16 cellular contexts compared by ENCODE assay signal in genomic region chr9:109016132-109016531, GRCh38.
"Had no signal": no experiment of that assay in that cellular context is flagged by ENCODE, and none has a peak within 500 bp of the region (broad histone marks: within the 10 kb centered on the region; RNA-seq: fewer than 3 reads in every experiment).

No MANE protein-coding gene starts in this region.

- H3K27me3 ChIP-seq: right lobe of liver, spleen, testis had no signal

- H3K9me3 Mint-ChIP-seq: activated B cell treated with CpG ODN at 0.5 μM for 24 hours; activated CD4-positive, alpha-beta T cell treated with anti-CD3 and anti-CD28 coated beads, Interleukin-2, amount 10 ng/mL, durations not matched to agents 24 days and 14 days; activated T-helper 2 cell treated with anti-CD3 and anti-CD28 coated beads, Interferon-gamma antibody, Interleukin-2, Interleukin-4, amounts not matched to agents 10 μg/mL and 5 μg/mL and 100 μg/mL, durations not matched to agents 14 hours and 24 hours and 36 hours; endodermal cell; stimulated activated naive CD8-positive, alpha-beta T cell treated with anti-CD3 and anti-CD28 coated beads, Interleukin-15, Interleukin-2, amounts not matched to agents 100 ng/mL and 50 ng/mL, for 24 hours; T-helper 1 cell treated with Interleukin-12 subunit alpha and Interleukin-12 subunit beta and Interleukin-4 antibody, amounts not matched to agents 30 μg/mL and 1 μg/mL, for 36 hours had no signal

- H3K27me3 Mint-ChIP-seq: activated B cell treated with CpG ODN at 0.5 μM for 24 hours; stimulated activated naive CD8-positive, alpha-beta T cell treated with anti-CD3 and anti-CD28 coated beads, Interleukin-15, Interleukin-2, amounts not matched to agents 100 ng/mL and 50 ng/mL, for 24 hours had no signal

- DNase-seq: activated B cell treated with CpG ODN at 0.5 μM for 24 hours; activated CD4-positive, alpha-beta T cell treated with anti-CD3 and anti-CD28 coated beads, Interleukin-2, amount 10 ng/mL, durations not matched to agents 24 days and 14 days; activated CD8-positive, alpha-beta memory T cell treated with anti-CD3 and anti-CD28 coated beads for 24 hours; activated naive CD4-positive, alpha-beta T cell treated with anti-CD3 and anti-CD28 coated beads, Interleukin-2, amount 50 U/mL, for 16 hours; amygdala; endodermal cell; left ventricle myocardium inferior; mesendoderm; posterior cingulate gyrus; right lobe of liver; SK-N-SH; spleen; testis had no signal

- H3K9ac ChIP-seq: SK-N-SH had no signal

- ATAC-seq: right lobe of liver had no signal

- H3K4me3 Mint-ChIP-seq: activated B cell treated with CpG ODN at 0.5 μM for 24 hours; activated CD4-positive, alpha-beta T cell treated with anti-CD3 and anti-CD28 coated beads, Interleukin-2, amount 10 ng/mL, durations not matched to agents 24 days and 14 days; endodermal cell; stimulated activated naive CD8-positive, alpha-beta T cell treated with anti-CD3 and anti-CD28 coated beads, Interleukin-15, Interleukin-2, amounts not matched to agents 100 ng/mL and 50 ng/mL, for 24 hours; T-helper 1 cell treated with Interleukin-12 subunit alpha and Interleukin-12 subunit beta and Interleukin-4 antibody, amounts not matched to agents 30 μg/mL and 1 μg/mL, for 36 hours had no signal

- H3K4me2 ChIP-seq: SK-N-SH had no signal

- H3K9me3 ChIP-seq: left ventricle myocardium inferior, right lobe of liver, SK-N-SH, spleen, testis had no signal

- H3K27ac ChIP-seq: spleen, testis had no signal

- H3K4me3 ChIP-seq: left ventricle myocardium inferior, right lobe of liver, spleen, testis had no signal

- H3K27ac Mint-ChIP-seq: activated B cell treated with CpG ODN at 0.5 μM for 24 hours; activated CD4-positive, alpha-beta T cell treated with anti-CD3 and anti-CD28 coated beads, Interleukin-2, amount 10 ng/mL, durations not matched to agents 24 days and 14 days; activated T-helper 2 cell treated with anti-CD3 and anti-CD28 coated beads, Interferon-gamma antibody, Interleukin-2, Interleukin-4, amounts not matched to agents 10 μg/mL and 5 μg/mL and 100 μg/mL, durations not matched to agents 14 hours and 24 hours and 36 hours; endodermal cell; stimulated activated naive CD8-positive, alpha-beta T cell treated with anti-CD3 and anti-CD28 coated beads, Interleukin-15, Interleukin-2, amounts not matched to agents 100 ng/mL and 50 ng/mL, for 24 hours; T-helper 1 cell treated with Interleukin-12 subunit alpha and Interleukin-12 subunit beta and Interleukin-4 antibody, amounts not matched to agents 30 μg/mL and 1 μg/mL, for 36 hours had no signal
